Comparison of ENCODE assay signal across 8 cellular contexts in genomic region chr15:74434260-74434915, GRCh38. TPM values are rescaled to one million over a fixed set of nuclear protein-coding genes. Genes with fewer than 3 reads are reported as not detected.
DNase-seq lines count a peak whose midpoint lies in the region; ATAC-seq lines count a peak whose summit lies in the region.

No MANE protein-coding gene starts in this region.

- peak overlapping the region; percentile 73 for H3K4me3 Mint-ChIP-seq in activated CD4-positive, alpha-beta T cell treated with anti-CD3 and anti-CD28 coated beads, Interleukin-2, amount 10 ng/mL, durations not matched to agents 7 days and 5 days
- H3K4me3 Mint-ChIP-seq in activated naive CD8-positive, alpha-beta T cell: peak overlapping the region; percentile 86

- peak overlapping the region; percentile 76 for H3K27ac Mint-ChIP-seq in activated CD4-positive, alpha-beta T cell treated with anti-CD3 and anti-CD28 coated beads, Interleukin-2, amount 10 ng/mL, durations not matched to agents 7 days and 5 days
- H3K27ac Mint-ChIP-seq in activated naive CD8-positive, alpha-beta T cell: peak overlapping the region; percentile 83

- DNase-seq in activated CD4-positive, alpha-beta T cell treated with anti-CD3 and anti-CD28 coated beads, Interleukin-2, amount 10 ng/mL, durations not matched to agents 7 days and 5 days: no peak
- no peak for DNase-seq in activated CD4-positive, alpha-beta T cell treated with anti-CD3 and anti-CD28 coated beads, Interleukin-2, amount 50 U/mL, for 1 hour
- DNase-seq in SW 1271 (lab: John Stamatoyannopoulos, UW): no peak
- DNase-seq in activated effector memory CD4-positive, alpha-beta T cell treated with anti-CD3 and anti-CD28 coated beads, Interleukin-2, amount 50 U/mL, for 16 hours: no peak

- POLR2A ChIA-PET in activated CD4-positive, alpha-beta T cell treated with anti-CD3 and anti-CD28 coated beads, Interleukin-2, amount 10 ng/mL, durations not matched to agents 7 days and 5 days (lab: Charles Lee): interaction anchor here (0.6 kb wide), 2 partner anchors 49 to 52 kb away, joined by 3 read pairs; no protein-coding TSS in a partner anchor

- peaks cover 49% of the 10 kb centered on the region for H3K4me1 Mint-ChIP-seq in activated CD4-positive, alpha-beta T cell treated with anti-CD3 and anti-CD28 coated beads, Interleukin-2, amount 10 ng/mL, durations not matched to agents 7 days and 5 days
- peaks cover 58% of the 10 kb centered on the region for H3K4me1 Mint-ChIP-seq in activated naive CD8-positive, alpha-beta T cell (ENCODE audit: low read depth)

- H3K9me3 Mint-ChIP-seq in activated CD4-positive, alpha-beta T cell treated with anti-CD3 and anti-CD28 coated beads, Interleukin-2, amount 10 ng/mL, durations not matched to agents 7 days and 5 days: no peaks in the 10 kb centered on the region
- no peaks in the 10 kb centered on the region for H3K9me3 Mint-ChIP-seq in activated naive CD8-positive, alpha-beta T cell (ENCODE audit: low read depth)

- peak overlapping the region; percentile 79 for H3K4me3 ChIP-seq in iPS-18c (ENCODE audit: insufficient read depth, low read depth, low read length)

- no peaks in the 10 kb centered on the region for H3K36me3 Mint-ChIP-seq in activated CD4-positive, alpha-beta T cell treated with anti-CD3 and anti-CD28 coated beads, Interleukin-2, amount 10 ng/mL, durations not matched to agents 7 days and 5 days (ENCODE audit: low read depth)
- H3K36me3 Mint-ChIP-seq in activated naive CD8-positive, alpha-beta T cell: peaks cover 10% of the 10 kb centered on the region

- H3K27me3 Mint-ChIP-seq in activated CD4-positive, alpha-beta T cell treated with anti-CD3 and anti-CD28 coated beads, Interleukin-2, amount 10 ng/mL, durations not matched to agents 7 days and 5 days: peaks cover 4% of the 10 kb centered on the region
- H3K27me3 Mint-ChIP-seq in activated naive CD8-positive, alpha-beta T cell: no peaks in the 10 kb centered on the region

- CTCF ChIA-PET in activated CD4-positive, alpha-beta T cell treated with anti-CD3 and anti-CD28 coated beads, Interleukin-2, amount 10 ng/mL, durations not matched to agents 7 days and 5 days (lab: Charles Lee): interaction anchor here (0.6 to 11.4 kb wide), 8 partner anchors 8 to 1080 kb away, joined by 3 to 120 read pairs (median 4); no protein-coding TSS in a partner anchor

- no peak for ATAC-seq in GM21786 (IDR thresholded peaks at IDR 0.05; ENCODE audit: unreplicated experiment)

- peak overlapping the region; percentile 82 for H3K27ac ChIP-seq in temporal lobe (ENCODE audit: low read depth, low read length)

- no peaks in the 10 kb centered on the region for H3K9me3 ChIP-seq in iPS-18c (ENCODE audit: control insufficient read depth, insufficient read depth, low read length)

RNA-seq across cellular contexts. Expression of gene SEMA7A, which starts 0.6 kb away (rescaled TPM):
- total RNA-seq in activated CD4-positive, alpha-beta T cell treated with anti-CD3 and anti-CD28 coated beads, Interleukin-2, amount 10 ng/mL, durations not matched to agents 7 days and 5 days: 1 to 10 TPM; 2.7 to 3.5 TPM
- 25.8 TPM for total RNA-seq in temporal lobe

RNA-seq across cellular contexts. Expression of gene UBL7, which starts 26.6 kb away (rescaled TPM):
- total RNA-seq in activated CD4-positive, alpha-beta T cell treated with anti-CD3 and anti-CD28 coated beads, Interleukin-2, amount 10 ng/mL, durations not matched to agents 7 days and 5 days: 10 to 100 TPM; 52.2 to 53.7 TPM
- total RNA-seq in temporal lobe: 16.5 TPM
